9 cellular contexts compared by ENCODE assay signal in the genomic region with DNA sequence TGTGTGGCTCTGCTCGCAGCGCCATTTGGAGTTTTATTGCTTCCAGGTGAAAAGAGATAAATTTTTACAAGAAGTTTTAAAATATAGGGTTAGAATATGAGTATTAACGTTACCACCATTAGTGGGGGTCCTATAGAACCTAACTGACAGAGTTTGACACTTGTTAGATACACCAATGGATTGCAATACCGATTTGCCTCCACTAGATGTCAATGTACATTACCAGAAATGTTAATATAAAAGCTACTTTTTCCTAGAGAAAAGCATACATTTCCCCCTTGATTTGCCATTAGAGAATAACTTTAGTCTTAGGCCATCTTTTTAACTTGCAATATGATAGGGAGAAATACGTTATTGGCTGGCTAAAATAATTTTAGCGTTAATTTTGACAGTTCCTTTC.
A peak's percentile ranks its signal among the peaks of the same experiment; 100 is the strongest.
DNase-seq lines count a peak whose midpoint lies in the region; ATAC-seq and TF ChIP-seq lines count a peak whose summit lies in the region.
"Had no signal": no experiment of that assay in that cellular context is flagged by ENCODE, and none has a peak within 500 bp of the region (broad histone marks: within the 10 kb centered on the region; RNA-seq: fewer than 3 reads in every experiment).

No MANE protein-coding gene starts in this region.

- no peaks in the 10 kb centered on the region for H3F3A ChIP-seq in PC-3 (ENCODE audit: low read length, unreplicated experiment)

- POLR2A ChIA-PET in PC-3 (lab: Charles Lee; ENCODE audit: unreplicated experiment): no interaction called here

- TF ChIP-seq CTCF in heart right ventricle (IDR thresholded peaks at IDR 0.05) (peak in 7 of 9 donors; percentile 28 to 61 (median 41)), PC-3 (conservative IDR thresholded peaks at IDR 0.05; ENCODE audit: low read depth, low read length) (peak; percentile 67), fibroblast of pulmonary artery (IDR thresholded peaks at IDR 0.05; ENCODE audit: low read length, missing control alignments) (peak; percentile 55), upper lobe of right lung (IDR thresholded peaks at IDR 0.05) (peak; percentile 43)

- no peaks in the 10 kb centered on the region for H3K9me2 ChIP-seq in PC-3 (replicated peaks; ENCODE audit: low read length)

- H3K36me3 ChIP-seq in heart right ventricle (no peaks in the 10 kb centered on the region), PC-3 (ENCODE audit: low read depth, low read length) (no peaks in the 10 kb centered on the region), upper lobe of right lung (no peaks in the 10 kb centered on the region), aorta (ENCODE audit: control insufficient read depth in 1 of 2, insufficient read depth in 2 of 2, low read length in 1 of 2) (no peaks in the 10 kb centered on the region)

- ATAC-seq in heart right ventricle (no peak), right cardiac atrium (no peak), PC-3 (no peak), upper lobe of right lung (no peak), aorta (ENCODE audit: low FRiP score) (no peak), GM21390 (IDR thresholded peaks at IDR 0.05; ENCODE audit: unreplicated experiment) (no peak), GM21786 (IDR thresholded peaks at IDR 0.05; ENCODE audit: unreplicated experiment) (no peak)

- WGBS in heart right ventricle, 2 donors: 33 to 35% methylated on average over 6 of the region's 6 CpGs
- 31% methylated on average over 6 of the region's 6 CpGs for WGBS in right cardiac atrium
- WGBS in aorta, 2 donors: 36 to 45% methylated on average over 6 of the region's 6 CpGs

- H3K79me2 ChIP-seq in PC-3 (ENCODE audit: low read length): no peaks in the 10 kb centered on the region

- CTCF ChIA-PET in PC-3 (lab: Charles Lee): interaction anchor here (0.7 kb wide), 1 partner anchor 53 kb away, joined by 8 read pairs; no protein-coding TSS in a partner anchor

- DNase-seq in heart right ventricle: no peak
- no peak for DNase-seq in right cardiac atrium
- peak; percentile 70 for DNase-seq in PC-3
- peak; percentile 47 for DNase-seq in fibroblast of pulmonary artery (ENCODE audit: low read depth)
- DNase-seq in upper lobe of right lung: no peak
- DNase-seq in aorta: no peak
- DNase-seq: activated B cell treated with CpG ODN at 0.5 μM for 24 hours had no signal

- H3K27me3 ChIP-seq in heart right ventricle (no peaks in the 10 kb centered on the region), right cardiac atrium (ENCODE audit: control insufficient read depth, insufficient read depth) (no peaks in the 10 kb centered on the region), PC-3 (ENCODE audit: low read length) (no peaks in the 10 kb centered on the region), upper lobe of right lung (no peaks in the 10 kb centered on the region), aorta (ENCODE audit: control insufficient read depth in 1 of 2, insufficient read depth in 2 of 2, low read length in 1 of 2) (no peaks in the 10 kb centered on the region)

- no peak overlapping the region for H3K27ac ChIP-seq in heart right ventricle
- no peak overlapping the region for H3K27ac ChIP-seq in right cardiac atrium (ENCODE audit: low read length)
- H3K27ac ChIP-seq in PC-3 (ENCODE audit: low read length): no peak overlapping the region
- no peak overlapping the region for H3K27ac ChIP-seq in upper lobe of right lung
- no peak overlapping the region for H3K27ac ChIP-seq in aorta (ENCODE audit: low read depth in 1 of 2, low read length in 2 of 2)

- no TSS peak for BruUV-seq in PC-3 (replicated peaks; lab: Mats Ljungman, UMichigan)

- intact Hi-C loops in heart right ventricle (cut with DNase I): no loop called here
- intact Hi-C loops in right cardiac atrium (cut with DNase I): no loop called here
- intact Hi-C loops in PC-3 (cut with micrococcal nuclease): no loop called here
- intact Hi-C loops in upper lobe of right lung (cut with DNase I): no loop called here
- intact Hi-C loops in aorta (cut with DNase I): no loop called here

- H3K9ac ChIP-seq in PC-3 (ENCODE audit: low read length): no peak overlapping the region

- H2AFZ ChIP-seq in PC-3 (ENCODE audit: low read length): no peak overlapping the region

- H3K4me3 ChIP-seq in heart right ventricle (no peak overlapping the region), right cardiac atrium (ENCODE audit: low read length) (no peak overlapping the region), PC-3 (ENCODE audit: low read length) (no peak overlapping the region), fibroblast of pulmonary artery (replicated peaks; ENCODE audit: low read depth, low read length) (no peak overlapping the region), upper lobe of right lung (no peak overlapping the region), aorta (ENCODE audit: low read length in 2 of 2) (no peak overlapping the region)

- H3K4me1 ChIP-seq in heart right ventricle: no peaks in the 10 kb centered on the region
- no peaks in the 10 kb centered on the region for H3K4me1 ChIP-seq in right cardiac atrium (ENCODE audit: control insufficient read depth, insufficient read depth, low read length)
- peaks cover 3% of the 10 kb centered on the region; the same call in 1 of the 2 replicates for H3K4me1 ChIP-seq in PC-3 (ENCODE audit: insufficient read depth, low read length)
- no peaks in the 10 kb centered on the region for H3K4me1 ChIP-seq in upper lobe of right lung
- no peaks in the 10 kb centered on the region for H3K4me1 ChIP-seq in aorta (ENCODE audit: control insufficient read depth in 1 of 2, insufficient read depth in 2 of 2, low read length in 2 of 2)

- H4K20me1 ChIP-seq in PC-3 (ENCODE audit: low read length): no peaks in the 10 kb centered on the region

- H3K4me2 ChIP-seq in PC-3 (ENCODE audit: low read length): no peak overlapping the region

- H3K9me3 ChIP-seq in heart right ventricle (peaks cover 0 to 9% (median 0%) of the 10 kb centered on the region in 11 donors), right cardiac atrium (ENCODE audit: control insufficient read depth, low read length) (no peaks in the 10 kb centered on the region), PC-3 (ENCODE audit: low read length) (no peaks in the 10 kb centered on the region), upper lobe of right lung (no peaks in the 10 kb centered on the region), aorta (ENCODE audit: control insufficient read depth, low read length) (no peaks in the 10 kb centered on the region)

Comparison
In these comparisons a context has a peak if more than half of its experiments do, and no peak if none do; other contexts are left out.
1. DNase-seq: peak in PC-3 (single experiment) and fibroblast of pulmonary artery (single experiment); none in heart right ventricle (0 of 2), right cardiac atrium (0 of 3), upper lobe of right lung (single experiment) and aorta (0 of 2).
2. Peak in every context shown above with its lines, with median percentiles within 50 percentile points of each other: CTCF ChIP-seq.